ENCODE assay signal across 8 cellular contexts in genomic region chr6:28443112-28443773, GRCh38. TPM values are rescaled to one million over a fixed set of nuclear protein-coding genes. Genes with fewer than 3 reads are reported as not detected.
A peak's percentile ranks its signal among the peaks of the same experiment; 100 is the strongest.
DNase-seq lines count a peak whose midpoint lies in the region; ATAC-seq and TF ChIP-seq lines count a peak whose summit lies in the region.

ZSCAN23 (minus strand) TSS chr6:28443491; CDS start chr6:28436266, 7,225 bp downstream.

- no peaks in the 10 kb centered on the region for H3K36me3 ChIP-seq in sigmoid colon

- TF ChIP-seq CTCF in brain (conservative IDR thresholded peaks at IDR 0.05) (no peak), sigmoid colon (IDR thresholded peaks at IDR 0.05) (no peak)

- peak within 1 kb of the TSS; percentile 98 to 100 (median 99) for H3K27ac Mint-ChIP-seq in brain

- H3K27ac ChIP-seq in sigmoid colon = peak within 1 kb of the TSS; percentile 63 to 72 (median 68)

- WGBS in sigmoid colon, 2 donors = 1 to 5% methylated on average over 32 of the region's 32 CpGs

- peaks cover 0 to 28% (median 14%) of the 10 kb centered on the region in 3 donors for H3K27me3 ChIP-seq in sigmoid colon

- peaks cover 14% of the 10 kb centered on the region for H3K27me3 Mint-ChIP-seq in brain

- no peaks in the 10 kb centered on the region for H3K36me3 Mint-ChIP-seq in brain

- intact Hi-C loops in sigmoid colon (cut with DNase I) = loop anchor here (5.0 kb wide), 1 partner anchor 46 kb away; the partner anchor contains the start of gene ZSCAN12

- peak; percentile 93 for ATAC-seq in HG02588 (IDR thresholded peaks at IDR 0.05; ENCODE audit: unreplicated experiment)

- H3K4me3 Mint-ChIP-seq in brain = peak within 1 kb of the TSS in 4 of 5 experiments; percentile 99 to 100 (median 100)

- H3K4me1 ChIP-seq in sigmoid colon = peaks cover 0 to 14% (median 9%) of the 10 kb centered on the region in 4 donors

- H3K4me3 ChIP-seq in iPS-11a (ENCODE audit: low read depth, low read length) (peak within 1 kb of the TSS; percentile 97), sigmoid colon (peak within 1 kb of the TSS; percentile 57 to 84 (median 65))

- no peak for TF ChIP-seq EP300 in sigmoid colon (IDR thresholded peaks at IDR 0.05)

- DNase-seq in GM04504 (ENCODE audit: low read depth) (peak; percentile 56), NCI-H1436 (lab: John Stamatoyannopoulos, UW) (peak; percentile 87), UCSD-AML1 (lab: John Stamatoyannopoulos, UW; ENCODE audit: unreplicated experiment) (peak; percentile 18), sigmoid colon (peak; percentile 89), DMS53 (lab: John Stamatoyannopoulos, UW) (no peak)

- peaks cover 0 to 7% (median 3%) of the 10 kb centered on the region in 5 experiments for H3K9me3 Mint-ChIP-seq in brain

- no peak for TF ChIP-seq POLR2A in sigmoid colon (IDR thresholded peaks at IDR 0.05)

- H3K9me3 ChIP-seq in sigmoid colon = peaks cover 0 to 6% (median 0%) of the 10 kb centered on the region in 4 donors

- H3K4me1 Mint-ChIP-seq in brain = peaks cover 21% of the 10 kb centered on the region

RNA-seq across cellular contexts. Expression of gene ZSCAN23, which starts in this region (rescaled TPM):
- polyA plus RNA-seq in brain (ENCODE audit: insufficient read depth, low read depth, low replicate concordance) (2.4 TPM), sigmoid colon (1 to 10 TPM in 1 of 3 donors, under 1 TPM in 1, not detected in 1; 0.79 to 4.2 TPM)
- 1 to 10 TPM; 1.8 to 3.9 (median 2.5) TPM for total RNA-seq in sigmoid colon
